ENCODE assay signal across 1 cellular context in the genomic region with DNA sequence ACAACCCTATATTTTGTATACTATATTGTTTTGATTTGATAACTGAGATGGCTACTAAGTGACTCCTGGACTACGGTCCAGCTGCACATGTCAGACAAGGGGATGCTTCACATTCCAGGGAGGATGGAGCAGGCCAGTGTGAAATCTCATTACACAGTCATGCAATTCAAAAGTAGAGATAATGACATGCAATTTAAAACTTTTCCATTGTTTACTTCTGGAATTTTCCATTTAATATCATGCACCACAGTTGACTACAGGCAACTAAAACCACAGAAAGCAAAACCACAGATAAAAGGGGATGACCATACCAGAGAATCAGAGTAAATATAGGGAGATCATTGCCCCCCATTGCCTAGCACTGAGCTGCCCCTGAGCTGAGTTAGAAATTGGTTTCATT.
TF ChIP-seq lines count a peak whose summit lies in the region.

No MANE protein-coding gene starts in this region.

TF ChIP-seq in H1, 55 proteins besides CTCF, POLR2A, EP300 and RAD21:
- no peak for TF ChIP-seq SIRT6 (IDR thresholded peaks at IDR 0.05; ENCODE audit: low read length)
- TF ChIP-seq TEAD4 (IDR thresholded peaks at IDR 0.05; ENCODE audit: low read depth, low read length) = 0 out of 2 replicates have a peak, but pooled peaks have one; percentile 9
